In the genomic region with DNA sequence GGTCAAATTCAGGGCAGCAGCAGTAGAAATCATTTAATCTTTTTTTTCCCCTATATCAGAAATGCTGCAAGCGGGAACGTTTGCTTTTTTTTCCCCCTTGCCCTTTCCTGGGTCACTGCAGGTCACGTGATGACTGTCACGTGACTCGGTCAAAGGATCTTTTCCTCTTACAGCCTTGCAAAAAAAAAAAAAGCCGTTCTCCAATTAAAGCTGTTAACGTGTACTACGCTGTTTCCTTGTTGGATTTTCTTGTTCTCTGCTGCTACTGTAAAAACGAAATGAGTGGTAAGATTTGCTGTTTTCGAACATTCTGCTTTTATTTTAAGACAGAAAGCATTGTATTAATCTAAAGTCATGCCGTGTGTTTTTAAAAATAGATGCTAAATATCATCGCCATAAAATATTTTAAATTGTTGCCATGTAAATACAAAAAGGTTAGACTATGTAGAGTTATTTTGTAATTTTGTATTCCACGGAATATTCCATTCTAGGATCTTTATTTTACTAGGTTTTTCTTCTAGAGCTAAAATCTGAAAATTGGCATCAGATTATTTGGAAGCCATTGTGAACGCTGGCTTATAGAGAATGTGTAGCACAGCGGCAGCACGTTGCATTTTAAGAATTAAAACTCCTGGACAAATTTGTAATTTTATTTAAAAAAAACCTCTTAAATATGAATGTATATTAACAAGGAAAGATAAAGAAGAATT, we compare ENCODE assay signal across 1 cellular context.
TF ChIP-seq lines count a peak whose summit lies in the region.

No MANE protein-coding gene starts in this region.

TF ChIP-seq in HepG2, 621 proteins besides CTCF, POLR2A, EP300 and RAD21 (continued from another document and continues in another):
- TF ChIP-seq KIAA2018 (CRISPR knock-in tag; IDR thresholded peaks at IDR 0.05; ENCODE audit: borderline replicate concordance) (no peak), ZNF781 (CRISPR knock-in tag; IDR thresholded peaks at IDR 0.05; ENCODE audit: borderline replicate concordance, not compliant biosample characterization) (no peak), ZFY (CRISPR knock-in tag; IDR thresholded peaks at IDR 0.05) (no peak), TBL1XR1 (IDR thresholded peaks at IDR 0.05; ENCODE audit: borderline replicate concordance, low read length, partially characterized antibody) (peak; percentile 62), U2AF1 (optimal IDR thresholded peaks at IDR 0.05; ENCODE audit: low read depth, low read length) (no peak), CEBPG (CRISPR knock-in tag; IDR thresholded peaks at IDR 0.05) (no peak; the same call in 1 of the 2 replicates), RNF219 (CRISPR knock-in tag; IDR thresholded peaks at IDR 0.05) (no peak), ZSCAN20 (CRISPR knock-in tag; IDR thresholded peaks at IDR 0.05; ENCODE audit: borderline replicate concordance) (no peak), ASH2L (IDR thresholded peaks at IDR 0.05; ENCODE audit: insufficient read length, low read depth, low read length) (peak; percentile 88), ZNF234 (CRISPR knock-in tag; conservative IDR thresholded peaks at IDR 0.05) (no peak), IRF2 (CRISPR knock-in tag; IDR thresholded peaks at IDR 0.05) (peak; percentile 62; the same call in 1 of the 2 replicates), ZNF740 (CRISPR knock-in tag; IDR thresholded peaks at IDR 0.05) (no peak), KLF13 (CRISPR knock-in tag; IDR thresholded peaks at IDR 0.05) (no peak), PBX2 (CRISPR knock-in tag; IDR thresholded peaks at IDR 0.05) (no peak), ATAD3A (CRISPR knock-in tag; IDR thresholded peaks at IDR 0.05) (no peak), SMARCC2 (IDR thresholded peaks at IDR 0.05) (no peak), ZNF768 (CRISPR knock-in tag; IDR thresholded peaks at IDR 0.05) (no peak), RFX3 (CRISPR knock-in tag; IDR thresholded peaks at IDR 0.05) (no peak), POLR2AphosphoS5 (IDR thresholded peaks at IDR 0.05; ENCODE audit: low read depth, low read length) (peak; percentile 71), PPARG (CRISPR knock-in tag; conservative IDR thresholded peaks at IDR 0.05) (peak; percentile 41), THAP7 (CRISPR knock-in tag; IDR thresholded peaks at IDR 0.05) (no peak), PCBP2 (optimal IDR thresholded peaks at IDR 0.05; ENCODE audit: low read depth, low read length, poor library complexity, severe bottlenecking) (no peak), THAP11 (CRISPR knock-in tag; IDR thresholded peaks at IDR 0.05) (peak; percentile 70), ZC3H4 (CRISPR knock-in tag; IDR thresholded peaks at IDR 0.05; ENCODE audit: borderline replicate concordance) (no peak), SAP130 (CRISPR knock-in tag; IDR thresholded peaks at IDR 0.05; ENCODE audit: low read depth) (peak; percentile 89), RXRA (CRISPR knock-in tag; IDR thresholded peaks at IDR 0.05) (no peak; the same call in 1 of the 2 replicates), CBX2 (IDR thresholded peaks at IDR 0.05; ENCODE audit: low read depth, low read length) (no peak), CBX2 (CRISPR knock-in tag; IDR thresholded peaks at IDR 0.05; ENCODE audit: low read depth) (no peak), NRL (CRISPR knock-in tag; IDR thresholded peaks at IDR 0.05; ENCODE audit: borderline replicate concordance) (no peak)
- TF ChIP-seq, protein P1, sequence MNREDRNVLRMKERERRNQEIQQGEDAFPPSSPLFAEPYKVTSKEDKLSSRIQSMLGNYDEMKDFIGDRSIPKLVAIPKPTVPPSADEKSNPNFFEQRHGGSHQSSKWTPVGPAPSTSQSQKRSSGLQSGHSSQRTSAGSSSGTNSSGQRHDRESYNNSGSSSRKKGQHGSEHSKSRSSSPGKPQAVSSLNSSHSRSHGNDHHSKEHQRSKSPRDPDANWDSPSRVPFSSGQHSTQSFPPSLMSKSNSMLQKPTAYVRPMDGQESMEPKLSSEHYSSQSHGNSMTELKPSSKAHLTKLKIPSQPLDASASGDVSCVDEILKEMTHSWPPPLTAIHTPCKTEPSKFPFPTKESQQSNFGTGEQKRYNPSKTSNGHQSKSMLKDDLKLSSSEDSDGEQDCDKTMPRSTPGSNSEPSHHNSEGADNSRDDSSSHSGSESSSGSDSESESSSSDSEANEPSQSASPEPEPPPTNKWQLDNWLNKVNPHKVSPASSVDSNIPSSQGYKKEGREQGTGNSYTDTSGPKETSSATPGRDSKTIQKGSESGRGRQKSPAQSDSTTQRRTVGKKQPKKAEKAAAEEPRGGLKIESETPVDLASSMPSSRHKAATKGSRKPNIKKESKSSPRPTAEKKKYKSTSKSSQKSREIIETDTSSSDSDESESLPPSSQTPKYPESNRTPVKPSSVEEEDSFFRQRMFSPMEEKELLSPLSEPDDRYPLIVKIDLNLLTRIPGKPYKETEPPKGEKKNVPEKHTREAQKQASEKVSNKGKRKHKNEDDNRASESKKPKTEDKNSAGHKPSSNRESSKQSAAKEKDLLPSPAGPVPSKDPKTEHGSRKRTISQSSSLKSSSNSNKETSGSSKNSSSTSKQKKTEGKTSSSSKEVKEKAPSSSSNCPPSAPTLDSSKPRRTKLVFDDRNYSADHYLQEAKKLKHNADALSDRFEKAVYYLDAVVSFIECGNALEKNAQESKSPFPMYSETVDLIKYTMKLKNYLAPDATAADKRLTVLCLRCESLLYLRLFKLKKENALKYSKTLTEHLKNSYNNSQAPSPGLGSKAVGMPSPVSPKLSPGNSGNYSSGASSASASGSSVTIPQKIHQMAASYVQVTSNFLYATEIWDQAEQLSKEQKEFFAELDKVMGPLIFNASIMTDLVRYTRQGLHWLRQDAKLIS (CRISPR knock-in tag; IDR thresholded peaks at IDR 0.05) = no peak
- TF ChIP-seq, protein P2, sequence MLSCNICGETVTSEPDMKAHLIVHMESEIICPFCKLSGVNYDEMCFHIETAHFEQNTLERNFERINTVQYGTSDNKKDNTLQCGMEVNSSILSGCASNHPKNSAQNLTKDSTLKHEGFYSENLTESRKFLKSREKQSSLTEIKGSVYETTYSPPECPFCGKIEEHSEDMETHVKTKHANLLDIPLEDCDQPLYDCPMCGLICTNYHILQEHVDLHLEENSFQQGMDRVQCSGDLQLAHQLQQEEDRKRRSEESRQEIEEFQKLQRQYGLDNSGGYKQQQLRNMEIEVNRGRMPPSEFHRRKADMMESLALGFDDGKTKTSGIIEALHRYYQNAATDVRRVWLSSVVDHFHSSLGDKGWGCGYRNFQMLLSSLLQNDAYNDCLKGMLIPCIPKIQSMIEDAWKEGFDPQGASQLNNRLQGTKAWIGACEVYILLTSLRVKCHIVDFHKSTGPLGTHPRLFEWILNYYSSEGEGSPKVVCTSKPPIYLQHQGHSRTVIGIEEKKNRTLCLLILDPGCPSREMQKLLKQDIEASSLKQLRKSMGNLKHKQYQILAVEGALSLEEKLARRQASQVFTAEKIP (CRISPR knock-in tag; IDR thresholded peaks at IDR 0.05; ENCODE audit: borderline replicate concordance) = no peak
- TF ChIP-seq, protein P3, sequence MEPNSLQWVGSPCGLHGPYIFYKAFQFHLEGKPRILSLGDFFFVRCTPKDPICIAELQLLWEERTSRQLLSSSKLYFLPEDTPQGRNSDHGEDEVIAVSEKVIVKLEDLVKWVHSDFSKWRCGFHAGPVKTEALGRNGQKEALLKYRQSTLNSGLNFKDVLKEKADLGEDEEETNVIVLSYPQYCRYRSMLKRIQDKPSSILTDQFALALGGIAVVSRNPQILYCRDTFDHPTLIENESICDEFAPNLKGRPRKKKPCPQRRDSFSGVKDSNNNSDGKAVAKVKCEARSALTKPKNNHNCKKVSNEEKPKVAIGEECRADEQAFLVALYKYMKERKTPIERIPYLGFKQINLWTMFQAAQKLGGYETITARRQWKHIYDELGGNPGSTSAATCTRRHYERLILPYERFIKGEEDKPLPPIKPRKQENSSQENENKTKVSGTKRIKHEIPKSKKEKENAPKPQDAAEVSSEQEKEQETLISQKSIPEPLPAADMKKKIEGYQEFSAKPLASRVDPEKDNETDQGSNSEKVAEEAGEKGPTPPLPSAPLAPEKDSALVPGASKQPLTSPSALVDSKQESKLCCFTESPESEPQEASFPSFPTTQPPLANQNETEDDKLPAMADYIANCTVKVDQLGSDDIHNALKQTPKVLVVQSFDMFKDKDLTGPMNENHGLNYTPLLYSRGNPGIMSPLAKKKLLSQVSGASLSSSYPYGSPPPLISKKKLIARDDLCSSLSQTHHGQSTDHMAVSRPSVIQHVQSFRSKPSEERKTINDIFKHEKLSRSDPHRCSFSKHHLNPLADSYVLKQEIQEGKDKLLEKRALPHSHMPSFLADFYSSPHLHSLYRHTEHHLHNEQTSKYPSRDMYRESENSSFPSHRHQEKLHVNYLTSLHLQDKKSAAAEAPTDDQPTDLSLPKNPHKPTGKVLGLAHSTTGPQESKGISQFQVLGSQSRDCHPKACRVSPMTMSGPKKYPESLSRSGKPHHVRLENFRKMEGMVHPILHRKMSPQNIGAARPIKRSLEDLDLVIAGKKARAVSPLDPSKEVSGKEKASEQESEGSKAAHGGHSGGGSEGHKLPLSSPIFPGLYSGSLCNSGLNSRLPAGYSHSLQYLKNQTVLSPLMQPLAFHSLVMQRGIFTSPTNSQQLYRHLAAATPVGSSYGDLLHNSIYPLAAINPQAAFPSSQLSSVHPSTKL (CRISPR knock-in tag; IDR thresholded peaks at IDR 0.05) = peak; percentile 55
